8 cellular contexts compared by ENCODE assay signal in genomic region chr5:149446794-149447193, GRCh38.
A peak's percentile ranks its signal among the peaks of the same experiment; 100 is the strongest.
DNase-seq lines count a peak whose midpoint lies in the region; ATAC-seq and TF ChIP-seq lines count a peak whose summit lies in the region.
"Not testable (repeated sequence)": the region's sequence is repeated elsewhere in the genome, so short reads cannot be mapped to it uniquely, and the experiment has no call there.

No MANE protein-coding gene starts in this region.

- H3K23ac ChIP-seq in mesenchymal stem cell (ENCODE audit: low read length in 2 of 2); trophoblast cell (ENCODE audit: low read length): not testable (repeated sequence)

- peaks cover 37% of the 10 kb centered on the region for H3K4me1 ChIP-seq in ACC112 (ENCODE audit: control insufficient read depth, insufficient read depth, low read length, unreplicated experiment)
- peaks cover 60 to 98% (median 83%) of the 10 kb centered on the region in 4 donors for H3K4me1 ChIP-seq in esophagus muscularis mucosa
- peaks cover 83% of the 10 kb centered on the region for H3K4me1 ChIP-seq in left ventricle myocardium inferior
- peaks cover 23% of the 10 kb centered on the region for H3K4me1 ChIP-seq in mesenchymal stem cell (ENCODE audit: control insufficient read depth, insufficient read depth, low read depth, low read length)
- peaks cover 34 to 41% of the 10 kb centered on the region in 2 experiments for H3K4me1 ChIP-seq in trophoblast cell (ENCODE audit: control insufficient read depth in 1 of 2, insufficient read depth in 2 of 2, low read length in 2 of 2)
- H3K4me1 ChIP-seq in smooth muscle cell (ENCODE audit: low read depth): not testable (repeated sequence)
- H3K4me1 ChIP-seq in upper lobe of left lung: peaks cover 32 to 42% (median 37%) of the 10 kb centered on the region in 4 donors

- not testable (repeated sequence) for H3K27me3 ChIP-seq in ACC112 (ENCODE audit: insufficient read depth, low read length); brain microvascular endothelial cell (replicated peaks); esophagus muscularis mucosa; left ventricle myocardium inferior (ENCODE audit: low read depth); mesenchymal stem cell (ENCODE audit: control insufficient read depth in 1 of 2, insufficient read depth in 1 of 2, low read length in 2 of 2); trophoblast cell (ENCODE audit: insufficient read depth, low read length); smooth muscle cell (ENCODE audit: low read depth); upper lobe of left lung

- H3F3A ChIP-seq in smooth muscle cell (ENCODE audit: low read depth): peaks cover 31% of the 10 kb centered on the region

- H2AFZ ChIP-seq in ACC112 (ENCODE audit: low read length, unreplicated experiment); mesenchymal stem cell (ENCODE audit: low read depth, low read length); trophoblast cell (ENCODE audit: insufficient read depth, low read length, poor library complexity); smooth muscle cell (ENCODE audit: low read depth): not testable (repeated sequence)

- not testable (repeated sequence) for TF ChIP-seq POLR2A in esophagus muscularis mucosa (IDR thresholded peaks at IDR 0.05; ENCODE audit: low read depth); upper lobe of left lung (IDR thresholded peaks at IDR 0.05)

- H3K36me3 ChIP-seq in ACC112 (ENCODE audit: insufficient read depth, low read length); brain microvascular endothelial cell (replicated peaks); esophagus muscularis mucosa; left ventricle myocardium inferior; mesenchymal stem cell (ENCODE audit: control insufficient read depth in 1 of 2, insufficient read depth in 2 of 2, low read depth in 1 of 2, low read length in 2 of 2); trophoblast cell (ENCODE audit: control insufficient read depth in 1 of 2, insufficient read depth in 2 of 2, low read length in 2 of 2); smooth muscle cell (ENCODE audit: low read depth); upper lobe of left lung: not testable (repeated sequence)

- not testable (repeated sequence) for TF ChIP-seq CTCF in brain microvascular endothelial cell (IDR thresholded peaks at IDR 0.05; ENCODE audit: low read depth, low read length, missing control alignments); esophagus muscularis mucosa (IDR thresholded peaks at IDR 0.05); left ventricle myocardium inferior (IDR thresholded peaks at IDR 0.05; ENCODE audit: borderline replicate concordance); smooth muscle cell (IDR thresholded peaks at IDR 0.05; ENCODE audit: borderline replicate concordance, insufficient read depth, poor library complexity, severe bottlenecking); upper lobe of left lung (IDR thresholded peaks at IDR 0.05)

- intact Hi-C loops in esophagus muscularis mucosa (cut with DNase I); left ventricle myocardium inferior (cut with micrococcal nuclease): not testable (repeated sequence)

- not testable (repeated sequence) for H3K79me2 ChIP-seq in ACC112 (ENCODE audit: control insufficient read depth, insufficient read depth, low read length, unreplicated experiment); trophoblast cell (ENCODE audit: control insufficient read depth, insufficient read depth, low read length, poor library complexity); smooth muscle cell (ENCODE audit: low read depth)

- H3K79me1 ChIP-seq in mesenchymal stem cell (replicated peaks; ENCODE audit: low read length, poor library complexity, severe bottlenecking): not testable (repeated sequence)
- peaks cover 53% of the 10 kb centered on the region for H3K79me1 ChIP-seq in trophoblast cell (ENCODE audit: low read length)

- not testable (repeated sequence) for H4K91ac ChIP-seq in mesenchymal stem cell (ENCODE audit: low read length); trophoblast cell (ENCODE audit: low read depth, low read length)

- WGBS in esophagus muscularis mucosa: 98% methylated on average over 3 of the region's 3 CpGs
- WGBS in mesenchymal stem cell: 98% methylated on average over 3 of the region's 3 CpGs
- no CpG with 5 or more reads among the region's 3 CpGs for WGBS in trophoblast cell (ENCODE audit: extremely low coverage, insufficient coverage, insufficient read length)
- WGBS in smooth muscle cell (ENCODE audit: low lambda C conversion rate): 97% methylated on average over 3 of the region's 3 CpGs
- 96 to 97% methylated on average over 3 of the region's 3 CpGs for WGBS in upper lobe of left lung, 2 donors

- DNase-seq in brain microvascular endothelial cell; esophagus muscularis mucosa (ENCODE audit: extremely low spot score); left ventricle myocardium inferior; mesenchymal stem cell; trophoblast cell; smooth muscle cell (lab: John Stamatoyannopoulos, UW; ENCODE audit: unreplicated experiment); upper lobe of left lung: not testable (repeated sequence)

- not testable (repeated sequence) for H2AK5ac ChIP-seq in mesenchymal stem cell (ENCODE audit: low read length, severe bottlenecking); trophoblast cell (ENCODE audit: low read length)

- H3K27ac ChIP-seq in ACC112 (ENCODE audit: low read depth, low read length): peak overlapping the region; percentile 90; the same call in 1 of the 2 replicates
- H3K27ac ChIP-seq in brain microvascular endothelial cell: peak overlapping the region; percentile 77
- peak overlapping the region; percentile 88 to 90 (median 88) for H3K27ac ChIP-seq in esophagus muscularis mucosa (replicated peaks in 1 of 4)
- peak overlapping the region; percentile 91 for H3K27ac ChIP-seq in left ventricle myocardium inferior (replicated peaks)
- H3K27ac ChIP-seq in mesenchymal stem cell (ENCODE audit: low read length, poor library complexity, severe bottlenecking): not testable (repeated sequence)
- H3K27ac ChIP-seq in trophoblast cell (ENCODE audit: low read depth, low read length): peak overlapping the region; percentile 69
- peak overlapping the region; percentile 94 for H3K27ac ChIP-seq in smooth muscle cell (ENCODE audit: low read depth)
- peak overlapping the region; percentile 20 to 71 (median 46) for H3K27ac ChIP-seq in upper lobe of left lung

- not testable (repeated sequence) for H3K9me3 ChIP-seq in esophagus muscularis mucosa; left ventricle myocardium inferior (replicated peaks); mesenchymal stem cell (ENCODE audit: control insufficient read depth, low read length); trophoblast cell (ENCODE audit: insufficient read depth, low read depth, low read length); smooth muscle cell (replicated peaks; ENCODE audit: low read depth); upper lobe of left lung

- not testable (repeated sequence) for H2BK120ac ChIP-seq in mesenchymal stem cell (ENCODE audit: low read depth, low read length); trophoblast cell (ENCODE audit: insufficient read depth, low read length, poor library complexity)

- H3K18ac ChIP-seq in mesenchymal stem cell (ENCODE audit: low read depth in 1 of 2, low read length in 2 of 2); trophoblast cell (ENCODE audit: low read length): not testable (repeated sequence)

- not testable (repeated sequence) for H4K20me1 ChIP-seq in smooth muscle cell (ENCODE audit: low read depth)

- H2BK5ac ChIP-seq in mesenchymal stem cell (ENCODE audit: low read depth, low read length, poor library complexity, severe bottlenecking); trophoblast cell (ENCODE audit: low read depth, low read length, poor library complexity): not testable (repeated sequence)

- peak overlapping the region; percentile 90 for H2BK15ac ChIP-seq in mesenchymal stem cell (ENCODE audit: low read depth, poor library complexity, severe bottlenecking)

- not testable (repeated sequence) for H3K4ac ChIP-seq in mesenchymal stem cell (ENCODE audit: low read depth in 1 of 2, low read length in 2 of 2); trophoblast cell (ENCODE audit: low read depth, low read length)

- H2BK12ac ChIP-seq in mesenchymal stem cell (ENCODE audit: low read length in 2 of 2): peak overlapping the region in 1 of 2 experiments; percentile 65
- H2BK12ac ChIP-seq in trophoblast cell (ENCODE audit: low read length): peak overlapping the region; percentile 33

- not testable (repeated sequence) for ATAC-seq in upper lobe of left lung (ENCODE audit: low FRiP score in 2 of 2)

- H3K4me2 ChIP-seq in mesenchymal stem cell (ENCODE audit: low read length, poor library complexity, severe bottlenecking); trophoblast cell (ENCODE audit: low read length); smooth muscle cell: not testable (repeated sequence)

- in situ Hi-C loops in brain microvascular endothelial cell (cut with HindIII; ENCODE audit: low pct_ligation_motif_present, low sequenced_read_pairs): not testable (repeated sequence)

- not testable (repeated sequence) for H4K8ac ChIP-seq in mesenchymal stem cell (ENCODE audit: low read length); trophoblast cell (ENCODE audit: low read depth, low read length)

- H4K12ac ChIP-seq in trophoblast cell (ENCODE audit: low read depth, low read length): not testable (repeated sequence)

- H3K14ac ChIP-seq in mesenchymal stem cell (ENCODE audit: low read length in 2 of 2); trophoblast cell (ENCODE audit: low read length): not testable (repeated sequence)

- H3K4me3 ChIP-seq in ACC112 (ENCODE audit: low read depth, low read length); brain microvascular endothelial cell (ENCODE audit: low read depth, low read length); esophagus muscularis mucosa; left ventricle myocardium inferior; mesenchymal stem cell (ENCODE audit: insufficient read depth in 1 of 2, low read depth in 1 of 2, low read length in 2 of 2); trophoblast cell (ENCODE audit: low read depth, low read length); smooth muscle cell; upper lobe of left lung: not testable (repeated sequence)

- TF ChIP-seq EP300 in esophagus muscularis mucosa (IDR thresholded peaks at IDR 0.05); upper lobe of left lung (IDR thresholded peaks at IDR 0.05): not testable (repeated sequence)

- H3K9ac ChIP-seq in mesenchymal stem cell (ENCODE audit: low read length); trophoblast cell (ENCODE audit: low read length); smooth muscle cell (ENCODE audit: low read depth): not testable (repeated sequence)
